In the genomic region with DNA sequence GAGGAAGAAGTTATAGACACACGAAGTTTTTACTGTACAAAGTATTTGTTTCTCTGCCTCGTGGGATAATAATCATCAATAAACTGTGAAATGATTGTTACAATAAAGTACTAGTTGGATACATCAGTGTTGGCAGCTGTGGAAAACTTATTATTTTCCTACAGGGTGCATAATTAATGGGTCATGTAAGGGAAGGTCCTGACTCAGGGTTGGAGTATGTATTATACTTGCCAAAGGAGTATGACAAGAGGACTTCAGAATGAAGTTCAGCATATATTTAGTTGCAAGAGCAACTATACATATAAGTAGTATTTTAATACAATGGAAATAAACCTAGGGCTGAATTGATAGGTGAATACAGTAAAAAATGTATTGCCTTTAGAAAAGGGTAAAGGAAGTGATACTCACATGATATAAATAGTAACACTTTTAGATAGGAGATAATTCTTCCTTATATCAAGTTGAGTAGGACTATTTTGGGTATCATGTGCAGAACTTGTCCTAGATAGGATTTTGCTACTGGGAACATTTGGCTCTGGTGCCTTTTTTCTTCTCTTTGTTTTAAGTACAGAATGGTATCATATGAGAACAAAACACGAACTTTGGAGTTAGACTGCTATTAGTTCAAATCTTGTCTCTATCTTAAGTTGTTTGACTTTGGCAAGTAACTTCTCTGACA, we compare ENCODE assay signal across 21 cellular contexts.
A peak's percentile ranks its signal among the peaks of the same experiment; 100 is the strongest.
DNase-seq lines count a peak whose midpoint lies in the region; ATAC-seq and TF ChIP-seq lines count a peak whose summit lies in the region.
"Had no signal": no experiment of that assay in that cellular context is flagged by ENCODE, and none has a peak within 500 bp of the region (broad histone marks: within the 10 kb centered on the region; RNA-seq: fewer than 3 reads in every experiment).

No MANE protein-coding gene starts in this region.

- H3K36me3 ChIP-seq in adipocyte (ENCODE audit: control insufficient read depth, insufficient read depth, low read length, severe bottlenecking) (no peaks in the 10 kb centered on the region), adrenal gland (replicated peaks in 1 of 2) (no peaks in the 10 kb centered on the region), tibial artery (no peaks in the 10 kb centered on the region)
- H3K36me3 ChIP-seq: thyroid gland had no signal

- 81 to 89% (median 84%) methylated on average over 3 of the region's 3 CpGs for WGBS in adrenal gland, 4 donors

- H3K27me3 ChIP-seq in adipocyte (replicated peaks; ENCODE audit: control insufficient read depth, insufficient read depth, low read length) (no peaks in the 10 kb centered on the region), adrenal gland (no peaks in the 10 kb centered on the region), tibial artery (no peaks in the 10 kb centered on the region)
- H3K27me3 ChIP-seq: thyroid gland had no signal

- H3K4me3 ChIP-seq in adipocyte (ENCODE audit: low read length), result peak overlapping the region; percentile 24
- H3K4me3 ChIP-seq in fibroblast of mammary gland (ENCODE audit: control insufficient read depth, low read depth, low read length), result no peak overlapping the region
- H3K4me3 ChIP-seq in adrenal gland, result no peak overlapping the region
- H3K4me3 ChIP-seq in tibial artery, result no peak overlapping the region
- H3K4me3 ChIP-seq: thyroid gland had no signal

- H3K4me1 ChIP-seq in adipocyte (ENCODE audit: control insufficient read depth, insufficient read depth, low read length) (peaks cover 35% of the 10 kb centered on the region), adrenal gland (replicated peaks in 1 of 2) (peaks cover 0 to 8% of the 10 kb centered on the region in 2 donors), tibial artery (peaks cover 0 to 44% (median 13%) of the 10 kb centered on the region in 4 donors)

- H3K9me3 ChIP-seq in adipocyte (ENCODE audit: control insufficient read depth, low read length) (no peaks in the 10 kb centered on the region), adrenal gland (replicated peaks in 1 of 3) (no peaks in the 10 kb centered on the region), tibial artery (no peaks in the 10 kb centered on the region)
- H3K9me3 ChIP-seq: thyroid gland had no signal

- H3K27ac ChIP-seq in adrenal gland (no peak overlapping the region), tibial artery (no peak overlapping the region)
- H3K27ac ChIP-seq: thyroid gland, VCaP had no signal

- DNase-seq in ELR (ENCODE audit: low read depth), result peak; percentile 52
- DNase-seq in adipocyte (ENCODE audit: low read depth), result peak; percentile 37
- peak; percentile 75 for DNase-seq in fibroblast of mammary gland (ENCODE audit: low read depth)
- DNase-seq in kidney tubule cell (ENCODE audit: low spot score), result peak; percentile 47
- no peak for DNase-seq in adrenal gland
- DNase-seq in tibial artery, result no peak
- DNase-seq: activated CD4-positive, alpha-beta T cell treated with anti-CD3 and anti-CD28 coated beads, Interleukin-2, amount 50 U/mL, for 1 hour; activated CD8-positive, alpha-beta memory T cell treated with anti-CD3 and anti-CD28 coated beads, Interleukin-2, amount 50 U/mL, for 48 hours; DND-41; erythroblast; NCI-H1694 treated with DMSO at 0.1 percent for 48 hours; NCI-H2227 treated with DMSO at 0.1 percent for 48 hours; NCI-H774; SHP77 treated with DMSO at 0.1 percent for 48 hours; stimulated activated CD4-positive, alpha-beta T cell treated with anti-CD3 and anti-CD28 coated beads, Interleukin-4, amount 100 ng/mL, for 1 hour; stimulated activated naive CD8-positive, alpha-beta T cell treated with anti-CD3 and anti-CD28 coated beads, Interleukin-15, Interleukin-2, amounts not matched to agents 100 U/mL and 50 U/mL, for 24 hours; T-cell; thyroid gland had no signal

- no peak overlapping the region for H3K9ac ChIP-seq in adipocyte (ENCODE audit: low read length)

- no peak for TF ChIP-seq POLR2A in adrenal gland (IDR thresholded peaks at IDR 0.05)

- ATAC-seq in HG02970 (IDR thresholded peaks at IDR 0.05; ENCODE audit: low FRiP score, unreplicated experiment) (no peak), HG03457 (IDR thresholded peaks at IDR 0.05; ENCODE audit: unreplicated experiment) (no peak)
- ATAC-seq: stimulated activated naive CD8-positive, alpha-beta T cell treated with anti-CD3 and anti-CD28 coated beads, Interleukin-15, Interleukin-2, amounts not matched to agents 100 U/mL and 50 U/mL, for 24 hours; T-cell had no signal

- TF ChIP-seq CTCF in fibroblast of mammary gland (conservative IDR thresholded peaks at IDR 0.05; ENCODE audit: control insufficient read depth, insufficient read depth, low read depth, low read length) (no peak), adrenal gland (IDR thresholded peaks at IDR 0.05) (no peak), tibial artery (IDR thresholded peaks at IDR 0.05) (no peak)

- intact Hi-C loops in adrenal gland (cut with DNase I) (no loop called here), tibial artery (cut with DNase I; ENCODE audit: low total_unique reads) (no loop called here)

Comparison
In these comparisons a context has a peak if more than half of its experiments do, and no peak if none do; other contexts are left out.
1. DNase-seq: peak in ELR (single experiment), adipocyte (single experiment), fibroblast of mammary gland (single experiment) and kidney tubule cell (single experiment); none in adrenal gland (0 of 7) and tibial artery (0 of 2).